13 cellular contexts compared by ENCODE assay signal in the genomic region with DNA sequence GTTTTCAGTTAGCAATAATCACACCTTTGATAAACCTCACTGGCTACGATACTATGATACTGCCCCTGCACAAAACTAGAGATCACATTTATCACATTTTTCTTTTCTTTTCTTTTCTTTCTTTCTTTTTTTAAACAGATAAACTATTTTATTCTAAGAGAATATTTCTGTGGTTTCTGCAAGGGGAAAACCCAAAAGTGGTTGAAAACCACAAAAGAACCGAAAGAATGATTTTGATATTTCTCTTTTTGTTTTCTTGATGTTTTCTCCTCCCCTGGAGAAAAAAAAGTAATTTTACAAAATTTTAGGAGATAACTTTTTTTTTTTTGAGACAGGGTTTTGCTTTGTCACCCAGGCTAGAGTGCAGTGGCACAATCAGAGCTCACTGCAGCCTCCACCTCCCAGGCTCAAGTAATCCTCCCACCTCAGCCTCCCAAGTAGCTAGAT. TPM values are rescaled to one million over a fixed set of nuclear protein-coding genes. Genes with fewer than 3 reads are reported as not detected.
DNase-seq lines count a peak whose midpoint lies in the region; ATAC-seq and TF ChIP-seq lines count a peak whose summit lies in the region.
"Had no signal": no experiment of that assay in that cellular context is flagged by ENCODE, and none has a peak within 500 bp of the region (broad histone marks: within the 10 kb centered on the region; RNA-seq: fewer than 3 reads in every experiment).

No MANE protein-coding gene starts in this region.

- intact Hi-C loops in Right ventricle myocardium inferior (cut with DNase I) = no loop called here

- no peak overlapping the region for H3K27ac Mint-ChIP-seq in stimulated activated naive CD8-positive, alpha-beta T cell treated with anti-CD3 and anti-CD28 coated beads, Interleukin-15, amount 100 ng/mL, for 72 hours
- H3K27ac Mint-ChIP-seq: WTC11 had no signal

- no peaks in the 10 kb centered on the region for H3K9me3 ChIP-seq in cardiac muscle cell (ENCODE audit: low read depth)
- H3K9me3 ChIP-seq: body of pancreas, gastroesophageal sphincter, psoas muscle had no signal

- no peak for DNase-seq in cardiac muscle cell (ENCODE audit: low read depth in 1 of 2, low spot score in 1 of 2)
- DNase-seq in Right ventricle myocardium inferior (ENCODE audit: missing footprints) = no peak
- DNase-seq in stimulated activated naive CD8-positive, alpha-beta T cell treated with anti-CD3 and anti-CD28 coated beads, Interleukin-15, amount 100 ng/mL, for 72 hours = no peak
- no peak for DNase-seq in SHP77 (lab: John Stamatoyannopoulos, UW)
- no peak for DNase-seq in NCI-H2029 treated with DMSO at 0.1 percent for 48 hours (lab: John Stamatoyannopoulos, UW)
- no peak for DNase-seq in NOMO-1 treated with dmso at 0.1 percent for 144 hours (lab: John Stamatoyannopoulos, UW; ENCODE audit: unreplicated experiment)
- DNase-seq: body of pancreas, NCI-H748 treated with DMSO at 0.1 percent for 48 hours, psoas muscle had no signal

- H3K9me3 Mint-ChIP-seq in stimulated activated naive CD8-positive, alpha-beta T cell treated with anti-CD3 and anti-CD28 coated beads, Interleukin-15, amount 100 ng/mL, for 72 hours = peaks cover 0 to 4% of the 10 kb centered on the region in 2 donors
- H3K9me3 Mint-ChIP-seq: WTC11 had no signal

- H3K27me3 ChIP-seq in cardiac muscle cell = no peaks in the 10 kb centered on the region
- H3K27me3 ChIP-seq: body of pancreas, gastroesophageal sphincter had no signal

- H3K4me1 ChIP-seq in cardiac muscle cell (ENCODE audit: low read depth) = peaks cover 8% of the 10 kb centered on the region
- H3K4me1 ChIP-seq: body of pancreas, gastroesophageal sphincter had no signal

- H3K27ac ChIP-seq in cardiac muscle cell = peak overlapping the region; percentile 25
- peak overlapping the region; percentile 38; the same call in 1 of the 2 replicates for H3K27ac ChIP-seq in VCaP
- H3K27ac ChIP-seq: body of pancreas, gastroesophageal sphincter had no signal

- no peak for ATAC-seq in Right ventricle myocardium inferior
- peak; percentile 45 for ATAC-seq in GM21723 (IDR thresholded peaks at IDR 0.05; ENCODE audit: unreplicated experiment)
- ATAC-seq in stimulated activated naive CD8-positive, alpha-beta T cell treated with anti-CD3 and anti-CD28 coated beads, Interleukin-15, amount 100 ng/mL, for 72 hours = no peak
- ATAC-seq: body of pancreas, gastroesophageal sphincter, WTC11 had no signal

- H3K36me3 ChIP-seq in cardiac muscle cell = no peaks in the 10 kb centered on the region
- H3K36me3 ChIP-seq: gastroesophageal sphincter had no signal

- no peak overlapping the region for H3K4me3 ChIP-seq in cardiac muscle cell
- H3K4me3 ChIP-seq: body of pancreas, gastroesophageal sphincter, psoas muscle had no signal

- peaks cover 17% of the 10 kb centered on the region for H3K4me1 Mint-ChIP-seq in stimulated activated naive CD8-positive, alpha-beta T cell treated with anti-CD3 and anti-CD28 coated beads, Interleukin-15, amount 100 ng/mL, for 72 hours
- H3K4me1 Mint-ChIP-seq: WTC11 had no signal

- peak overlapping the region; percentile 5 to 21 for H3K4me3 Mint-ChIP-seq in stimulated activated naive CD8-positive, alpha-beta T cell treated with anti-CD3 and anti-CD28 coated beads, Interleukin-15, amount 100 ng/mL, for 72 hours
- H3K4me3 Mint-ChIP-seq: WTC11 had no signal

- TF ChIP-seq CTCF in cardiac muscle cell (IDR thresholded peaks at IDR 0.05; ENCODE audit: low read depth, low read length) (no peak), VCaP (conservative IDR thresholded peaks at IDR 0.05) (no peak)

- peaks cover 49% of the 10 kb centered on the region for H3K27me3 Mint-ChIP-seq in stimulated activated naive CD8-positive, alpha-beta T cell treated with anti-CD3 and anti-CD28 coated beads, Interleukin-15, amount 100 ng/mL, for 72 hours

RNA-seq across cellular contexts. Expression of a gene that starts 18.4 kb away (rescaled TPM):
- 5.5 and 5.6 TPM in 2 replicates for total RNA-seq in cardiac muscle cell
- polyA plus RNA-seq in cardiac muscle cell = 1.2 and 3.7 TPM in 2 replicates
- 2.8 TPM for total RNA-seq in Right ventricle myocardium inferior
